ENCODE assay signal across 19 cellular contexts in genomic region chr4:139253046-139253445, GRCh38. TPM values are rescaled to one million over a fixed set of nuclear protein-coding genes. Genes with fewer than 3 reads are reported as not detected.
A peak's percentile ranks its signal among the peaks of the same experiment; 100 is the strongest.
DNase-seq lines count a peak whose midpoint lies in the region; ATAC-seq and TF ChIP-seq lines count a peak whose summit lies in the region.
"Had no signal": no experiment of that assay in that cellular context is flagged by ENCODE, and none has a peak within 500 bp of the region (broad histone marks: within the 10 kb centered on the region; RNA-seq: fewer than 3 reads in every experiment).

No MANE protein-coding gene starts in this region.

- H3K4me3 ChIP-seq in A673 (ENCODE audit: low read depth, low read length, poor library complexity, severe bottlenecking) (no peak overlapping the region), GM23248 (no peak overlapping the region)
- H3K4me3 ChIP-seq: A549, GM12878, HAP-1 had no signal

- POLR2A ChIA-PET in A673 (lab: Charles Lee; ENCODE audit: low non-redundant PET): no interaction called here

- TF ChIP-seq CTCF in A673 (conservative IDR thresholded peaks at IDR 0.05; ENCODE audit: low read depth, low read length): no peak

- no TSS peak for BruUV-seq in A673 (replicated peaks; lab: Mats Ljungman, UMichigan)

- H3K27ac ChIP-seq in A673 (ENCODE audit: low read depth, low read length, poor library complexity, severe bottlenecking): peak overlapping the region; percentile 78
- H3K27ac ChIP-seq in GM23248: peak overlapping the region; percentile 80
- H3K27ac ChIP-seq: A549, C4-2B had no signal

- H3K79me2 ChIP-seq in GM23248 (ENCODE audit: insufficient read depth): no peaks in the 10 kb centered on the region

- peak; percentile 53 for ATAC-seq in stimulated activated memory B cell treated with anti-CD40 and anti-IgM and Interleukin-4, amounts not matched to agents 10 μg/mL and 1 μg/mL and 100 μg/mL, for 72 hours
- ATAC-seq in stimulated activated naive CD8-positive, alpha-beta T cell treated with anti-CD3 and anti-CD28 coated beads, Interleukin-15, Interleukin-2, amounts not matched to agents 100 U/mL and 50 U/mL, for 24 hours: no peak
- ATAC-seq: A549; CD8-positive, alpha-beta T cell; GM12878 had no signal

- no peaks in the 10 kb centered on the region for H3K9me3 ChIP-seq in A673 (ENCODE audit: low read depth, low read length, poor library complexity, severe bottlenecking)
- H3K9me3 ChIP-seq in GM23248 (ENCODE audit: low read depth): no peaks in the 10 kb centered on the region
- H3K9me3 ChIP-seq: A549, Caco-2, HAP-1 had no signal

- H3K9ac ChIP-seq in GM23248: no peak overlapping the region

- DNase-seq in A673 (ENCODE audit: low spot score) (no peak), GM23248 (no peak), germinal center (ENCODE audit: low spot score) (peak; percentile 19), iPS-NIHi7 (ENCODE audit: extremely low spot score) (no peak), HuH-7 (ENCODE audit: low spot score) (no peak)
- DNase-seq in stimulated activated naive CD8-positive, alpha-beta T cell treated with anti-CD3 and anti-CD28 coated beads, Interleukin-15, Interleukin-2, amounts not matched to agents 100 U/mL and 50 U/mL, for 24 hours: no peak
- DNase-seq: 8988T; Caco-2; CD4-positive, CD25-positive, alpha-beta regulatory T cell; CD8-positive, alpha-beta T cell; DMS153; DMS79; GDM1; GOT3 had no signal

- H3K9me3 Mint-ChIP-seq in stimulated activated memory B cell treated with anti-CD40 and anti-IgM and Interleukin-4, amounts not matched to agents 10 μg/mL and 1 μg/mL and 100 μg/mL, for 72 hours: no peaks in the 10 kb centered on the region
- H3K9me3 Mint-ChIP-seq: CD8-positive, alpha-beta T cell had no signal

- H3K4me1 Mint-ChIP-seq in stimulated activated memory B cell treated with anti-CD40 and anti-IgM and Interleukin-4, amounts not matched to agents 10 μg/mL and 1 μg/mL and 100 μg/mL, for 72 hours: peaks cover 13% of the 10 kb centered on the region
- H3K4me1 Mint-ChIP-seq: CD4-positive, CD25-positive, alpha-beta regulatory T cell had no signal

- H3K4me3 Mint-ChIP-seq in stimulated activated memory B cell treated with anti-CD40 and anti-IgM and Interleukin-4, amounts not matched to agents 10 μg/mL and 1 μg/mL and 100 μg/mL, for 72 hours: no peak overlapping the region
- H3K4me3 Mint-ChIP-seq: CD4-positive, CD25-positive, alpha-beta regulatory T cell; CD8-positive, alpha-beta T cell had no signal

- H3K36me3 ChIP-seq in A673 (ENCODE audit: insufficient read depth, low read length, poor library complexity, severe bottlenecking) (no peaks in the 10 kb centered on the region), GM23248 (ENCODE audit: low read depth) (no peaks in the 10 kb centered on the region)
- H3K36me3 ChIP-seq: HAP-1 had no signal

- peaks cover 26% of the 10 kb centered on the region for H3F3A ChIP-seq in GM23248 (ENCODE audit: insufficient read depth)

- H3K27me3 ChIP-seq in A673 (replicated peaks; ENCODE audit: insufficient read depth, low read depth, low read length, poor library complexity): no peaks in the 10 kb centered on the region
- H3K27me3 ChIP-seq in GM23248 (replicated peaks; ENCODE audit: insufficient read depth): no peaks in the 10 kb centered on the region

- no peaks in the 10 kb centered on the region for H4K20me1 ChIP-seq in GM23248 (ENCODE audit: insufficient read depth)

- peak overlapping the region; percentile 39 for H3K27ac Mint-ChIP-seq in stimulated activated memory B cell treated with anti-CD40 and anti-IgM and Interleukin-4, amounts not matched to agents 10 μg/mL and 1 μg/mL and 100 μg/mL, for 72 hours
- H3K27ac Mint-ChIP-seq: CD4-positive, CD25-positive, alpha-beta regulatory T cell; CD8-positive, alpha-beta T cell had no signal

- H3K4me1 ChIP-seq in A673 (ENCODE audit: insufficient read depth, low read length, poor library complexity, severe bottlenecking) (peaks cover 15% of the 10 kb centered on the region), GM23248 (ENCODE audit: insufficient read depth) (peaks cover 38% of the 10 kb centered on the region)
- H3K4me1 ChIP-seq: A549, Caco-2, HAP-1 had no signal

- no peaks in the 10 kb centered on the region for H3K27me3 Mint-ChIP-seq in stimulated activated memory B cell treated with anti-CD40 and anti-IgM and Interleukin-4, amounts not matched to agents 10 μg/mL and 1 μg/mL and 100 μg/mL, for 72 hours

- in situ Hi-C loops in GM23248 (cut with MboI): no loop called here

- no peaks in the 10 kb centered on the region for H3K36me3 Mint-ChIP-seq in stimulated activated memory B cell treated with anti-CD40 and anti-IgM and Interleukin-4, amounts not matched to agents 10 μg/mL and 1 μg/mL and 100 μg/mL, for 72 hours
- H3K36me3 Mint-ChIP-seq: CD4-positive, CD25-positive, alpha-beta regulatory T cell; CD8-positive, alpha-beta T cell had no signal

- intact Hi-C loops in A673 (cut with micrococcal nuclease; ENCODE audit: unreplicated experiment): no loop called here

- H3K4me2 ChIP-seq in GM23248 (ENCODE audit: unreplicated experiment): peak overlapping the region; percentile 48
- H3K4me2 ChIP-seq: A549 had no signal

- H2AFZ ChIP-seq in GM23248: peak overlapping the region; percentile 39; the same call in 1 of the 2 replicates

- CTCF ChIA-PET in A673 (lab: Charles Lee): no interaction called here

- no peaks in the 10 kb centered on the region for H3K9me2 ChIP-seq in GM23248 (ENCODE audit: insufficient read depth)

RNA-seq across cellular contexts. Expression of gene MGARP, which starts 27.0 kb away (rescaled TPM):
- total RNA-seq in A673 (2021): 6.0 and 6.9 TPM in 2 replicates
- 2.1 and 2.4 TPM in 2 replicates for total RNA-seq in GM23248 (2014; rRNA removed; shearing (Covaris generic))
- polyA plus RNA-seq in GM23248 (2016; fragmentation: Nextera tagmentation; extraction: Ambion mirVana): 2.9 TPM in 2 replicates
- total RNA-seq: CD8-positive, alpha-beta T cell; GM12878 had no signal

RNA-seq across cellular contexts. Expression of gene NAA15, which starts 48.3 kb away (rescaled TPM):
- total RNA-seq in A673 (2021): 105 and 123 TPM in 2 replicates
- 29.2 and 30.1 TPM in 2 replicates for total RNA-seq in GM23248 (2014; rRNA removed; shearing (Covaris generic))
- polyA plus RNA-seq in GM23248 (2016; fragmentation: Nextera tagmentation; extraction: Ambion mirVana): 32.3 and 32.8 TPM in 2 replicates

RNA-seq across cellular contexts. Expression of gene NDUFC1, which starts 49.2 kb away (rescaled TPM):
- 116 and 117 TPM in 2 replicates for total RNA-seq in A673 (2021)
- 23.0 and 38.0 TPM in 2 replicates for total RNA-seq in GM23248 (2014; rRNA removed; shearing (Covaris generic))
- 222 and 225 TPM in 2 replicates for polyA plus RNA-seq in GM23248 (2016; fragmentation: Nextera tagmentation; extraction: Ambion mirVana)
